ENCODE assay signal across 17 cellular contexts in the genomic region with DNA sequence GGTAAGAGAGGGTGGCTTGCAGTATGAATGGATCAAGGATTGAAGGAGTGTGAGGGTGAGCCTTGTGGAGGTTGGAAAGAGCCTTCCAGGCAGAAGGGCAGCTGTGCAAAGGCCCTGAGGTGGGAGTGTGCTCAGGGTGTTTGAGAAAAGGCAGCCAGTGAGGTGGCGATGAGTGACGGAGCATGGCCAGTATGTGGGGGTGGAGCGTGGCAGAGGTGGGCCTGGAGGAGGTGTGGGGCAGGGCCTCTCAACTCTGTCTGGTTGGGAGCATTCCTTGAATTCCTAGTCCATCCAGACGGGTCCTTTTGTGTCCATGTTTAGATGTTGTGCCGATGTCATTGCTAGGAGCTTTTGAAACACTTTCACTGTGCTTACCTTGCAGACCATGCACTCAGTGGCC. TPM values are rescaled to one million over a fixed set of nuclear protein-coding genes. Genes with fewer than 3 reads are reported as not detected.
DNase-seq lines count a peak whose midpoint lies in the region; TF ChIP-seq lines count a peak whose summit lies in the region.
"Had no signal": no experiment of that assay in that cellular context is flagged by ENCODE, and none has a peak within 500 bp of the region (broad histone marks: within the 10 kb centered on the region; RNA-seq: fewer than 3 reads in every experiment).

No MANE protein-coding gene starts in this region.

- H3K9me3 Mint-ChIP-seq in nephron = no peaks in the 10 kb centered on the region
- H3K9me3 Mint-ChIP-seq: activated naive CD4-positive, alpha-beta T cell treated with anti-CD3 and anti-CD28 coated beads, Interleukin-2, amount 10 ng/mL, durations not matched to agents 7 days and 5 days; natural killer cell; T-cell had no signal

- H3K27ac ChIP-seq in HUES64 (ENCODE audit: low read depth, low read length) = peak overlapping the region; percentile 63
- H3K27ac ChIP-seq: KMS-11 had no signal

- no peak overlapping the region for H3K9ac ChIP-seq in HUES64 (ENCODE audit: low read depth, low read length)
- H3K9ac ChIP-seq: KMS-11 had no signal

- WGBS in HUES64 = 75% methylated on average over 5 of the region's 5 CpGs

- H3K36me3 Mint-ChIP-seq in nephron (ENCODE audit: low read depth) = peaks cover 26% of the 10 kb centered on the region
- H3K36me3 Mint-ChIP-seq: activated naive CD4-positive, alpha-beta T cell treated with anti-CD3 and anti-CD28 coated beads, Interleukin-2, amount 10 ng/mL, durations not matched to agents 7 days and 5 days; natural killer cell had no signal

- H3K4me1 ChIP-seq in HUES64 (ENCODE audit: insufficient read depth, low read length) = peaks cover 27% of the 10 kb centered on the region

- no peak overlapping the region for H3K4me3 ChIP-seq in HUES64 (ENCODE audit: low read length)
- no peak overlapping the region for H3K4me3 ChIP-seq in epithelial cell of proximal tubule (ENCODE audit: low read depth, low read length)

- H3K9me3 ChIP-seq in HUES64 (ENCODE audit: insufficient read depth, low read depth, low read length) = no peaks in the 10 kb centered on the region

- H3K27ac Mint-ChIP-seq in nephron = peak overlapping the region; percentile 22 to 88 (median 65)
- H3K27ac Mint-ChIP-seq: activated naive CD4-positive, alpha-beta T cell treated with anti-CD3 and anti-CD28 coated beads, Interleukin-2, amount 10 ng/mL, durations not matched to agents 7 days and 5 days; natural killer cell; T-cell had no signal

- DNase-seq in ACHN = peak; percentile 19
- peak; percentile 20 for DNase-seq in epithelial cell of proximal tubule (ENCODE audit: low read depth)
- DNase-seq in NCI-H187 treated with DMSO at 0.1 percent for 48 hours (lab: John Stamatoyannopoulos, UW) = no peak
- DNase-seq in NCI-H69 (lab: John Stamatoyannopoulos, UW) = no peak
- no peak for DNase-seq in NCI-H2107 treated with DMSO at 0.1 percent for 48 hours (lab: John Stamatoyannopoulos, UW; ENCODE audit: unreplicated experiment)
- no peak for DNase-seq in NCI-H524 (lab: John Stamatoyannopoulos, UW)
- DNase-seq: activated naive CD4-positive, alpha-beta T cell treated with anti-CD3 and anti-CD28 coated beads, Interleukin-2, amount 10 ng/mL, durations not matched to agents 7 days and 5 days; central memory CD4-positive, alpha-beta T cell; COR-L47; natural killer cell; NCI-H1436 treated with DMSO at 0.1 percent for 48 hours; NCI-H526; stimulated activated CD4-positive, alpha-beta T cell treated with anti-CD3 and anti-CD28 coated beads, Interleukin-4, amount 100 ng/mL, for 1 hour; T-cell had no signal

- in situ Hi-C loops in ACHN (cut with HindIII; ENCODE audit: low pct_ligation_motif_present, low pct_unique_long_range_greater_than_20kb, low sequenced_read_pairs) = no loop called here

- TF ChIP-seq CTCF in epithelial cell of proximal tubule (conservative IDR thresholded peaks at IDR 0.05; ENCODE audit: low read depth, low read length) (no peak), nephron (IDR thresholded peaks at IDR 0.05; ENCODE audit: unreplicated experiment in 3 of 3) (no peak)

- H3K4me3 Mint-ChIP-seq in nephron = no peak overlapping the region
- H3K4me3 Mint-ChIP-seq: activated naive CD4-positive, alpha-beta T cell treated with anti-CD3 and anti-CD28 coated beads, Interleukin-2, amount 10 ng/mL, durations not matched to agents 7 days and 5 days; natural killer cell; T-cell had no signal

- peaks cover 73% of the 10 kb centered on the region for H3K4me1 Mint-ChIP-seq in nephron

- H3K36me3 ChIP-seq in HUES64 (ENCODE audit: insufficient read depth, low read length) = peaks cover 7% of the 10 kb centered on the region; the same call in 1 of the 2 replicates

- no peaks in the 10 kb centered on the region for H3K27me3 Mint-ChIP-seq in nephron (ENCODE audit: low read depth)

- H3K27me3 ChIP-seq in HUES64 (ENCODE audit: insufficient read depth, low read length) = no peaks in the 10 kb centered on the region

RNA-seq across cellular contexts. Expression of a gene that starts 51.3 kb away (rescaled TPM):
- 18.1 TPM for polyA plus RNA-seq in HUES64 (2013, experiment 1 of 2)
- 21.7 TPM for polyA plus RNA-seq in HUES64 (2013, experiment 2 of 2)
- total RNA-seq in epithelial cell of proximal tubule = 14.2 and 26.4 TPM in 2 replicates

Comparison
In these comparisons a context has a peak if more than half of its experiments do, and no peak if none do; other contexts are left out.
1. DNase-seq: peak in ACHN (single experiment) and epithelial cell of proximal tubule (single experiment); none in NCI-H187 treated with DMSO at 0.1 percent for 48 hours (single experiment), NCI-H69 (single experiment), NCI-H2107 treated with DMSO at 0.1 percent for 48 hours (single experiment) and NCI-H524 (0 of 2).